8 cellular contexts compared by ENCODE assay signal in genomic region chr15:100627789-100628395, GRCh38. TPM values are rescaled to one million over a fixed set of nuclear protein-coding genes. Genes with fewer than 3 reads are reported as not detected.
DNase-seq lines count a peak whose midpoint lies in the region; ATAC-seq and TF ChIP-seq lines count a peak whose summit lies in the region.

No MANE protein-coding gene starts in this region.

- H3K4me2 ChIP-seq in SU-DHL-6 (ENCODE audit: low read depth, low read length, poor library complexity, severe bottlenecking), result no peak overlapping the region

- TF ChIP-seq CTCF in SU-DHL-6 (IDR thresholded peaks at IDR 0.05; ENCODE audit: insufficient read depth, low read length, poor library complexity, severe bottlenecking) (peak; percentile 36), retinal pigment epithelial cell (conservative IDR thresholded peaks at IDR 0.05; ENCODE audit: low read depth, low read length) (peak; percentile 80)

- no peaks in the 10 kb centered on the region for H3K27me3 Mint-ChIP-seq in activated naive CD8-positive, alpha-beta T cell treated with anti-CD3 and anti-CD28 coated beads, Interleukin-2, amount 50 U/mL, for 24 hours

- intact Hi-C loops in left cardiac atrium (cut with DNase I), result loop anchor here in 1 of 2 donors (2.0 kb wide), 2 partner anchors 247 to 379 kb away; no protein-coding TSS in a partner anchor

- DNase-seq in GM03348 (ENCODE audit: low spot score) (peak; percentile 67), HCEC 1CT (peak; percentile 61), MV-4-11 (lab: John Stamatoyannopoulos, UW) (peak; percentile 65), left cardiac atrium (peak; percentile 39), retinal pigment epithelial cell (ENCODE audit: low read depth) (peak; percentile 43)
- DNase-seq in activated naive CD8-positive, alpha-beta T cell treated with anti-CD3 and anti-CD28 coated beads, Interleukin-2, amount 50 U/mL, for 24 hours, result peak; percentile 49

- no peaks in the 10 kb centered on the region for H3K9me3 Mint-ChIP-seq in activated naive CD8-positive, alpha-beta T cell treated with anti-CD3 and anti-CD28 coated beads, Interleukin-2, amount 50 U/mL, for 24 hours

- H3K4me1 Mint-ChIP-seq in activated naive CD8-positive, alpha-beta T cell treated with anti-CD3 and anti-CD28 coated beads, Interleukin-2, amount 50 U/mL, for 24 hours, result peaks cover 3% of the 10 kb centered on the region

- no peak overlapping the region for H3K27ac Mint-ChIP-seq in activated naive CD8-positive, alpha-beta T cell treated with anti-CD3 and anti-CD28 coated beads, Interleukin-2, amount 50 U/mL, for 24 hours

- H3K4me3 Mint-ChIP-seq in activated naive CD8-positive, alpha-beta T cell treated with anti-CD3 and anti-CD28 coated beads, Interleukin-2, amount 50 U/mL, for 24 hours, result no peak overlapping the region

- peaks cover 6% of the 10 kb centered on the region; the same call in 1 of the 2 replicates for H3K36me3 ChIP-seq in SU-DHL-6 (ENCODE audit: low read length)

- no peak overlapping the region for H2AFZ ChIP-seq in SU-DHL-6 (ENCODE audit: low read depth, low read length, severe bottlenecking)

- H3K79me2 ChIP-seq in SU-DHL-6 (ENCODE audit: insufficient read depth, low read length), result peaks cover 9% of the 10 kb centered on the region; the same call in 1 of the 2 replicates

- no peaks in the 10 kb centered on the region for H3K9me2 ChIP-seq in SU-DHL-6 (replicated peaks; ENCODE audit: insufficient read depth, low read length)

- H3K9ac ChIP-seq in SU-DHL-6 (ENCODE audit: low read length), result no peak overlapping the region

- ATAC-seq in activated naive CD8-positive, alpha-beta T cell treated with anti-CD3 and anti-CD28 coated beads, Interleukin-2, amount 50 U/mL, for 24 hours, result peak; percentile 76
- ATAC-seq in left cardiac atrium (peak; percentile 68 to 88), GM18858 (IDR thresholded peaks at IDR 0.05; ENCODE audit: unreplicated experiment) (no peak)

- no peaks in the 10 kb centered on the region for H3F3A ChIP-seq in SU-DHL-6 (ENCODE audit: insufficient read depth)

- H3K36me3 Mint-ChIP-seq in activated naive CD8-positive, alpha-beta T cell treated with anti-CD3 and anti-CD28 coated beads, Interleukin-2, amount 50 U/mL, for 24 hours (ENCODE audit: low read depth), result peaks cover 22% of the 10 kb centered on the region

- H3K4me3 ChIP-seq in SU-DHL-6 (ENCODE audit: insufficient read depth, low read length, poor library complexity, severe bottlenecking) (no peak overlapping the region), retinal pigment epithelial cell (ENCODE audit: low read length) (no peak overlapping the region)

- no peak overlapping the region for H3K27ac ChIP-seq in SU-DHL-6 (ENCODE audit: low read depth, low read length)

- no peaks in the 10 kb centered on the region for H3K9me3 ChIP-seq in SU-DHL-6 (ENCODE audit: insufficient read depth, low read length)

- no peaks in the 10 kb centered on the region for H3K27me3 ChIP-seq in SU-DHL-6 (ENCODE audit: low read length)

- H4K20me1 ChIP-seq in SU-DHL-6 (ENCODE audit: low read depth, low read length), result no peaks in the 10 kb centered on the region

RNA-seq across cellular contexts. Expression of gene ASB7, which starts 25.5 kb away (rescaled TPM):
- 1 to 10 TPM; 5.9 to 8.3 TPM for total RNA-seq in left cardiac atrium

RNA-seq across cellular contexts. Expression of gene LINS1, which starts 25.9 kb away (rescaled TPM):
- 10 to 100 TPM in 1 of 2 donors, 1 to 10 TPM in 1; 9.4 to 10.6 TPM for total RNA-seq in left cardiac atrium
